Comparison of ENCODE assay signal across 12 cellular contexts in the genomic region with DNA sequence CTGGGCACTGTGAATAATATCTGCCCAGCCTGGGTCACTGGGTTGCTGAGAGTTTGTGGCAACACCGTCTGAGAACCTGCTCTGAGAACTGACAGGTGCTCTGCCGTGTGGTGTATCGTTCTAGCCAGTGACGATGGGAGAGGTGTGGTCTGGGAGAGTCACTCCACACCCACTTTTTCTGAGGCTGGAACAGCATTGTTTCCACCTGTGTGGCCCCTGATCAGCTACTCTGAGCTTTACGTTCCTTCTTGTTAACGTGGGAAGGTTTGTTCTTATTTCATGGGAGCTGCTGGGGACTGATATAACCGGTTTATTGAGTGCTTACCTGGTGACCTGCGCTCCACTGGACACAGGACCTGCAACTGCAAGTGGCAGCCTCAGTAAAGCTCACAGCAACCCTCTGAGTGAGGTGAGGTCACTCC. TPM values are rescaled to one million over a fixed set of nuclear protein-coding genes. Genes with fewer than 3 reads are reported as not detected.
A peak's percentile ranks its signal among the peaks of the same experiment; 100 is the strongest.
DNase-seq lines count a peak whose midpoint lies in the region; ATAC-seq and TF ChIP-seq lines count a peak whose summit lies in the region.
"Had no signal": no experiment of that assay in that cellular context is flagged by ENCODE, and none has a peak within 500 bp of the region (broad histone marks: within the 10 kb centered on the region; RNA-seq: fewer than 3 reads in every experiment).

No MANE protein-coding gene starts in this region.

- no peaks in the 10 kb centered on the region for H3K36me3 Mint-ChIP-seq in activated naive CD8-positive, alpha-beta T cell treated with anti-CD3 and anti-CD28 coated beads for 36 hours
- no peaks in the 10 kb centered on the region for H3K36me3 Mint-ChIP-seq in activated T-cell treated with anti-CD3 and anti-CD28 coated beads, Interleukin-2, amount 50 U/mL, for 72 hours (ENCODE audit: insufficient read depth in 2 of 2)

- H3K27me3 ChIP-seq in MM.1S (replicated peaks; ENCODE audit: insufficient read depth, low read length), result no peaks in the 10 kb centered on the region
- H3K27me3 ChIP-seq in endocrine pancreas (ENCODE audit: control insufficient read depth, insufficient read depth, low read length), result no peaks in the 10 kb centered on the region
- H3K27me3 ChIP-seq in osteoblast (ENCODE audit: insufficient read depth, low read length), result peaks cover 9% of the 10 kb centered on the region

- no peak for ATAC-seq in HG02623 (IDR thresholded peaks at IDR 0.05; ENCODE audit: unreplicated experiment)
- ATAC-seq in activated T-cell treated with anti-CD3 and anti-CD28 coated beads, Interleukin-2, amount 50 U/mL, for 72 hours (replicated peaks in 1 of 2), result no peak
- ATAC-seq: activated T-cell treated with anti-CD3 and anti-CD28 coated beads, Interleukin-2, amount 50 U/mL, for 4 hours had no signal

- H3K4me3 ChIP-seq in MM.1S (ENCODE audit: low read length) (no peak overlapping the region), endocrine pancreas (ENCODE audit: control insufficient read depth, insufficient read depth, low read length) (no peak overlapping the region), osteoblast (ENCODE audit: insufficient read depth, low read length) (no peak overlapping the region)
- H3K4me3 ChIP-seq: GM23248 had no signal

- no peaks in the 10 kb centered on the region for H3K9me3 Mint-ChIP-seq in activated naive CD8-positive, alpha-beta T cell treated with anti-CD3 and anti-CD28 coated beads for 36 hours
- no peaks in the 10 kb centered on the region for H3K9me3 Mint-ChIP-seq in activated T-cell treated with anti-CD3 and anti-CD28 coated beads, Interleukin-2, amount 50 U/mL, for 72 hours
- H3K9me3 Mint-ChIP-seq: activated T-cell treated with anti-CD3 and anti-CD28 coated beads, Interleukin-2, amount 50 U/mL, for 4 hours had no signal

- no peaks in the 10 kb centered on the region for H3K9me2 ChIP-seq in MM.1S (replicated peaks; ENCODE audit: insufficient read depth, low read length)

- TF ChIP-seq CTCF in MM.1S (IDR thresholded peaks at IDR 0.05; ENCODE audit: low read length) (no peak), osteoblast (IDR thresholded peaks at IDR 0.05; ENCODE audit: extremely low read depth, low read depth, low read length) (no peak)

- H3K9ac ChIP-seq in MM.1S (ENCODE audit: low read length), result no peak overlapping the region
- H3K9ac ChIP-seq in endocrine pancreas (ENCODE audit: control insufficient read depth, insufficient read depth, low read length), result peak overlapping the region; percentile 16
- H3K9ac ChIP-seq: GM23248 had no signal

- H2AFZ ChIP-seq in MM.1S (ENCODE audit: low read length), result peak overlapping the region; percentile 49; the same call in 1 of the 2 replicates
- no peak overlapping the region for H2AFZ ChIP-seq in osteoblast (ENCODE audit: low read length)
- H2AFZ ChIP-seq: GM23248 had no signal

- no peaks in the 10 kb centered on the region for H3K36me3 ChIP-seq in MM.1S (replicated peaks; ENCODE audit: insufficient read depth, low read length)
- H3K36me3 ChIP-seq in endocrine pancreas (ENCODE audit: control insufficient read depth, insufficient read depth, low read length), result no peaks in the 10 kb centered on the region
- no peaks in the 10 kb centered on the region for H3K36me3 ChIP-seq in osteoblast (ENCODE audit: insufficient read depth, low read length)

- H3K4me2 ChIP-seq in MM.1S (ENCODE audit: low read depth, low read length) (peak overlapping the region; percentile 54; the same call in 1 of the 2 replicates), osteoblast (ENCODE audit: insufficient read depth, low read length) (no peak overlapping the region)

- H3K27me3 Mint-ChIP-seq in activated naive CD8-positive, alpha-beta T cell treated with anti-CD3 and anti-CD28 coated beads for 36 hours, result no peaks in the 10 kb centered on the region
- H3K27me3 Mint-ChIP-seq in activated T-cell treated with anti-CD3 and anti-CD28 coated beads, Interleukin-2, amount 50 U/mL, for 72 hours (ENCODE audit: low read depth), result no peaks in the 10 kb centered on the region

- no peak overlapping the region for H3K4me3 Mint-ChIP-seq in activated naive CD8-positive, alpha-beta T cell treated with anti-CD3 and anti-CD28 coated beads for 36 hours
- H3K4me3 Mint-ChIP-seq in activated T-cell treated with anti-CD3 and anti-CD28 coated beads, Interleukin-2, amount 50 U/mL, for 72 hours, result no peak overlapping the region
- H3K4me3 Mint-ChIP-seq: activated T-cell treated with anti-CD3 and anti-CD28 coated beads, Interleukin-2, amount 50 U/mL, for 4 hours had no signal

- H3K4me1 ChIP-seq in MM.1S (ENCODE audit: low read length) (0 out of 2 replicates have a peak, but pooled peaks cover 17% of the 10 kb centered on the region), endocrine pancreas (ENCODE audit: control insufficient read depth, insufficient read depth, low read length) (peaks cover 12% of the 10 kb centered on the region), osteoblast (ENCODE audit: insufficient read depth, low read length) (no peaks in the 10 kb centered on the region)

- H3K27ac Mint-ChIP-seq in activated naive CD8-positive, alpha-beta T cell treated with anti-CD3 and anti-CD28 coated beads for 36 hours, result no peak overlapping the region
- no peak overlapping the region for H3K27ac Mint-ChIP-seq in activated T-cell treated with anti-CD3 and anti-CD28 coated beads, Interleukin-2, amount 50 U/mL, for 72 hours

- no peaks in the 10 kb centered on the region for H3F3A ChIP-seq in MM.1S (ENCODE audit: insufficient read depth, low read length)

- peak; percentile 79 for DNase-seq in DMS53 treated with DMSO at 0.1 percent for 48 hours (lab: John Stamatoyannopoulos, UW; ENCODE audit: unreplicated experiment)
- peak; percentile 79 for DNase-seq in MM.1S
- peak; percentile 25 for DNase-seq in osteoblast (ENCODE audit: insufficient read length, low spot score, missing footprints)
- no peak for DNase-seq in activated naive CD8-positive, alpha-beta T cell treated with anti-CD3 and anti-CD28 coated beads for 36 hours
- no peak for DNase-seq in activated CD4-positive, alpha-beta T cell treated with anti-CD3 and anti-CD28 coated beads for 48 hours
- DNase-seq in activated T-cell treated with anti-CD3 and anti-CD28 coated beads, Interleukin-2, amount 50 U/mL, for 72 hours, result no peak
- DNase-seq: activated T-cell treated with anti-CD3 and anti-CD28 coated beads, Interleukin-2, amount 50 U/mL, for 4 hours; GM23248; NCI-H2081; right cardiac atrium had no signal

- H3K4me1 Mint-ChIP-seq in activated naive CD8-positive, alpha-beta T cell treated with anti-CD3 and anti-CD28 coated beads for 36 hours, result peaks cover 10% of the 10 kb centered on the region
- H3K4me1 Mint-ChIP-seq in activated T-cell treated with anti-CD3 and anti-CD28 coated beads, Interleukin-2, amount 50 U/mL, for 72 hours (ENCODE audit: low read depth), result peaks cover 23% of the 10 kb centered on the region

- H3K79me2 ChIP-seq in MM.1S (ENCODE audit: low read length) (no peaks in the 10 kb centered on the region), osteoblast (ENCODE audit: insufficient read depth, low read length) (no peaks in the 10 kb centered on the region)

- H4K20me1 ChIP-seq in MM.1S (ENCODE audit: insufficient read depth, low read length) (no peaks in the 10 kb centered on the region), osteoblast (ENCODE audit: insufficient read depth, low read length) (no peaks in the 10 kb centered on the region)

- no peaks in the 10 kb centered on the region for H3K9me3 ChIP-seq in MM.1S (replicated peaks; ENCODE audit: insufficient read depth, low read length)
- H3K9me3 ChIP-seq in endocrine pancreas (ENCODE audit: control insufficient read depth, low read length), result no peaks in the 10 kb centered on the region
- no peaks in the 10 kb centered on the region for H3K9me3 ChIP-seq in osteoblast (ENCODE audit: low read depth, low read length)

- H3K27ac ChIP-seq in MM.1S (ENCODE audit: low read length) (no peak overlapping the region), osteoblast (ENCODE audit: low read depth, low read length) (no peak overlapping the region)
- H3K27ac ChIP-seq: GM23248 had no signal

RNA-seq across cellular contexts. Expression of gene TENT5C, which starts 34.8 kb away (rescaled TPM):
- 0.36 and 0.59 TPM in 2 replicates for total RNA-seq in osteoblast
- 1 to 10 TPM; 4.2 TPM for total RNA-seq in activated naive CD8-positive, alpha-beta T cell treated with anti-CD3 and anti-CD28 coated beads for 36 hours
- 10 to 100 TPM; 22.5 to 36.3 TPM for total RNA-seq in activated T-cell treated with anti-CD3 and anti-CD28 coated beads, Interleukin-2, amount 50 U/mL, for 72 hours
- total RNA-seq: GM23248 had no signal

Comparison
In these comparisons a context has a peak if more than half of its experiments do, and no peak if none do; other contexts are left out.
1. DNase-seq: peak in DMS53 treated with DMSO at 0.1 percent for 48 hours (single experiment), MM.1S (single experiment) and osteoblast (single experiment); none in activated naive CD8-positive, alpha-beta T cell treated with anti-CD3 and anti-CD28 coated beads for 36 hours (single experiment), activated CD4-positive, alpha-beta T cell treated with anti-CD3 and anti-CD28 coated beads for 48 hours (single experiment) and activated T-cell treated with anti-CD3 and anti-CD28 coated beads, Interleukin-2, amount 50 U/mL, for 72 hours (0 of 2).
2. RNA of gene TENT5C, which starts 34.8 kb away (total RNA-seq): 22.5 to 36.3 TPM in activated T-cell treated with anti-CD3 and anti-CD28 coated beads, Interleukin-2, amount 50 U/mL, for 72 hours; 4.2 TPM in activated naive CD8-positive, alpha-beta T cell treated with anti-CD3 and anti-CD28 coated beads for 36 hours and 0.36 to 0.59 TPM in osteoblast; every median in the first group is over 4 times any median in the second.